ENCODE assay signal across 8 cellular contexts in the genomic region with DNA sequence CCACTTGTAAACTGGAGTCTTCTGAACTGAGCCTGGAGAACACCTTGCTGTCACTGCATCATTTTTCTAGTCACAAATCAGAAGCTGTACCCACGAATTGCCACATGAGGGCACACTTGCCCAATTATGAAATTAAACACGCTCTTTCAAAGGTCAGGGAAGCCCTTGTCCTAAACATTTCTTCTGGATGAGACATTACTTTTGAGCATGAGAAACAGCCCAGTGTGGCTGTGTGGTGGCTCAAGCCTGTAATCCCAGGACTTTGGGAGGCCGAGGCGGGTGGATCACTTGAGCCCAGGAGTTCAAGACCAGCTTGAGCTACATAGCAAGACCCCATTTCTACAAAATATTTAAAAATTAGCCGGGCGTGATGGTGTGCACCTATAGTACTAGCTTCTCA. TPM values are rescaled to one million over a fixed set of nuclear protein-coding genes. Genes with fewer than 3 reads are reported as not detected.
DNase-seq lines count a peak whose midpoint lies in the region; ATAC-seq, FAIRE-seq and TF ChIP-seq lines count a peak whose summit lies in the region.

No MANE protein-coding gene starts in this region.

- no peaks in the 10 kb centered on the region for H3K4me1 ChIP-seq in ascending aorta
- H3K4me1 ChIP-seq in small intestine (ENCODE audit: control insufficient read depth in 2 of 2, insufficient read depth in 1 of 2, low read depth in 1 of 2, low read length in 1 of 2): no peaks in the 10 kb centered on the region

- H3K36me3 ChIP-seq in ascending aorta: no peaks in the 10 kb centered on the region
- H3K36me3 ChIP-seq in small intestine (ENCODE audit: control insufficient read depth in 2 of 2, insufficient read depth in 2 of 2, low read length in 2 of 2): no peaks in the 10 kb centered on the region

- H3K27ac ChIP-seq in ascending aorta: no peak overlapping the region
- no peak overlapping the region for H3K27ac ChIP-seq in small intestine (ENCODE audit: low read depth in 1 of 2, low read length in 1 of 2)

- ATAC-seq in HG02973 (IDR thresholded peaks at IDR 0.05; ENCODE audit: unreplicated experiment): no peak

- no peaks in the 10 kb centered on the region for H3K9me3 ChIP-seq in ascending aorta
- H3K9me3 ChIP-seq in small intestine (ENCODE audit: control insufficient read depth, low read depth): no peaks in the 10 kb centered on the region

- intact Hi-C loops in ascending aorta (cut with DNase I): loop anchor here (10.0 kb wide), 1 partner anchor 158 kb away; no protein-coding TSS in a partner anchor

- no peaks in the 10 kb centered on the region for H3K27me3 ChIP-seq in ascending aorta
- H3K27me3 ChIP-seq in small intestine (ENCODE audit: control insufficient read depth in 2 of 2, insufficient read depth in 2 of 2, low read length in 2 of 2): no peaks in the 10 kb centered on the region

- peak; percentile 7 for DNase-seq in NCI-H187 treated with DMSO at 0.1 percent for 48 hours (lab: John Stamatoyannopoulos, UW)
- no peak for DNase-seq in NCI-H187 (lab: John Stamatoyannopoulos, UW)
- peak; percentile 52 to 67 for DNase-seq in SHP77 (lab: John Stamatoyannopoulos, UW)
- no peak for DNase-seq in ascending aorta (ENCODE audit: low spot score in 2 of 2)
- peak; percentile 67 for DNase-seq in hepatic stellate cell (ENCODE audit: low spot score)
- DNase-seq in small intestine: peak; percentile 60

- no peak for FAIRE-seq in small intestine (lab: Jason Lieb, UNC)

- 40 to 47% (median 45%) methylated on average over 6 of the region's 6 CpGs for WGBS in small intestine, 3 donors

- TF ChIP-seq CTCF in LNCAP (IDR thresholded peaks at IDR 0.05) (peak; percentile 86), ascending aorta (IDR thresholded peaks at IDR 0.05) (peak; percentile 48 to 65 (median 52))

- no peak overlapping the region for H3K4me3 ChIP-seq in ascending aorta
- H3K4me3 ChIP-seq in small intestine (ENCODE audit: low read depth in 1 of 2, low read length in 2 of 2): no peak overlapping the region

RNA-seq across cellular contexts. Expression of a gene that starts 27.5 kb away (rescaled TPM):
- not detected for total RNA-seq in ascending aorta
- polyA plus RNA-seq in small intestine: under 1 TPM in 1 of 3 donors, not detected in 2; 0.31 TPM

Comparison
In these comparisons a context has a peak if more than half of its experiments do, and no peak if none do; other contexts are left out.
1. DNase-seq: peak in NCI-H187 treated with DMSO at 0.1 percent for 48 hours (single experiment), SHP77 (2 of 2), hepatic stellate cell (single experiment) and small intestine (single experiment); none in NCI-H187 (0 of 2) and ascending aorta (0 of 2).